2 cellular contexts compared by ENCODE assay signal in genomic region chr9:116163293-116164055, GRCh38.
TF ChIP-seq lines count a peak whose summit lies in the region.

No MANE protein-coding gene starts in this region.

TF ChIP-seq in IMR-90, 13 proteins besides CTCF, POLR2A, EP300 and RAD21:
- no peak for TF ChIP-seq CEBPB (IDR thresholded peaks at IDR 0.05; ENCODE audit: low read depth, low read length)
- TF ChIP-seq SMC3 (IDR thresholded peaks at IDR 0.05; ENCODE audit: low read depth, low read length) = peak; percentile 44
TF ChIP-seq in IMR-90: peak in this region for 1.

TF ChIP-seq in GM12878, 131 proteins besides CTCF, POLR2A, EP300 and RAD21:
- TF ChIP-seq SMC3 (IDR thresholded peaks at IDR 0.05; ENCODE audit: borderline replicate concordance, low read length) (peak; percentile 38; the same call in 1 of the 2 replicates), MLLT1 (IDR thresholded peaks at IDR 0.05) (no peak)
